2 cellular contexts compared by ENCODE assay signal in the genomic region with DNA sequence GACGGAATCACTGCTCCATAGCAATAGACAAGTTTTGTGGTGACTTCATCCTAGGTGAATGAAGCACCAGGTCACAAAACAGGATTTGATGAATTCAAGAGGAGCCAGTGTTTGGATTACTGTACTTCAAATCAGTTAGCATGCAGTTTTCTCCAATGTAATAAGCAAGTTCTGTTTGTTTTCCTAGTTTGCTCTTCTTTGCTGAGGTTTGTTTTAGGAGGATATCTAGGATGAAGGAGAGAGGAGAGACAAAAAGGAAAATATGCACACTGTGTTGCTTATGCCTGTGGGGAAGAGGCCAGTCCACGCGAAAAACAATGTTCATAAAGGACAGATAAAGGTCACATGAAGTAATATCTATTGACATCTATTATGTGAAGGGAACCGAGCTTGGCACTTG.
TF ChIP-seq lines count a peak whose summit lies in the region.

No MANE protein-coding gene starts in this region.

TF ChIP-seq in A549, 52 proteins besides CTCF, POLR2A, EP300 and RAD21:
- TF ChIP-seq RFX5 (IDR thresholded peaks at IDR 0.05) = no peak
- TF ChIP-seq HOXA7 (CRISPR knock-in tag; IDR thresholded peaks at IDR 0.05) = no peak
- no peak for TF ChIP-seq JUN (IDR thresholded peaks at IDR 0.05)
- TF ChIP-seq SMC3 (IDR thresholded peaks at IDR 0.05) = no peak
- TF ChIP-seq ZSCAN20 (CRISPR knock-in tag; IDR thresholded peaks at IDR 0.05) = no peak
- TF ChIP-seq MYC (IDR thresholded peaks at IDR 0.05; ENCODE audit: borderline replicate concordance, low read length) = no peak
- no peak for TF ChIP-seq ELK1 (IDR thresholded peaks at IDR 0.05; ENCODE audit: low read depth, low read length)
- TF ChIP-seq FOXS1 (CRISPR knock-in tag; IDR thresholded peaks at IDR 0.05) = no peak
- TF ChIP-seq SREBF2 (IDR thresholded peaks at IDR 0.05) = no peak
- no peak for TF ChIP-seq HES2 (IDR thresholded peaks at IDR 0.05)
- TF ChIP-seq TFCP2L1 (CRISPR knock-in tag; IDR thresholded peaks at IDR 0.05) = no peak
- TF ChIP-seq RCOR1 (IDR thresholded peaks at IDR 0.05; ENCODE audit: low read depth, low read length) = no peak

TF ChIP-seq in IMR-90, 13 proteins besides CTCF, POLR2A, EP300 and RAD21:
- no peak for TF ChIP-seq RCOR1 (IDR thresholded peaks at IDR 0.05; ENCODE audit: insufficient replicate concordance, low read length)
- TF ChIP-seq NFE2L2 (IDR thresholded peaks at IDR 0.05; ENCODE audit: low read depth, low read length) = no peak
- TF ChIP-seq MXI1 (IDR thresholded peaks at IDR 0.05; ENCODE audit: borderline replicate concordance, low read depth, low read length) = no peak
